ENCODE assay signal across 12 cellular contexts in genomic region chr19:42741726-42742607, GRCh38. TPM values are rescaled to one million over a fixed set of nuclear protein-coding genes. Genes with fewer than 3 reads are reported as not detected.
DNase-seq lines count a peak whose midpoint lies in the region; ATAC-seq and TF ChIP-seq lines count a peak whose summit lies in the region.
"Not testable (repeated sequence)": the region's sequence is repeated elsewhere in the genome, so short reads cannot be mapped to it uniquely, and the experiment has no call there.
"Had no signal": no experiment of that assay in that cellular context is flagged by ENCODE, and none has a peak within 500 bp of the region (broad histone marks: within the 10 kb centered on the region; RNA-seq: fewer than 3 reads in every experiment).

No MANE protein-coding gene starts in this region.

- in situ Hi-C loops in Panc1 (cut with HindIII; ENCODE audit: low pct_unique_long_range_greater_than_20kb, low sequenced_read_pairs): not testable (repeated sequence)

- TF ChIP-seq CTCF in BJ (IDR thresholded peaks at IDR 0.05; ENCODE audit: insufficient read depth, low read depth, low read length) (peak; percentile 59), GM12865 (IDR thresholded peaks at IDR 0.05; ENCODE audit: insufficient read depth, low read depth, low read length, missing control alignments) (peak; percentile 54), Panc1 (IDR thresholded peaks at IDR 0.05) (peak; percentile 80), dorsolateral prefrontal cortex (IDR thresholded peaks at IDR 0.05 in 54 of 56, conservative IDR thresholded peaks at IDR 0.05 in 2 of 56; ENCODE audit: low read depth in 1 of 56, partially characterized antibody in 56 of 56) (peak in 50 of 56 donors; percentile 12 to 62 (median 43)), kidney epithelial cell (IDR thresholded peaks at IDR 0.05; ENCODE audit: insufficient read depth, low read length, poor library complexity, severe bottlenecking) (peak; percentile 20)

- not testable (repeated sequence) for H3K9me3 ChIP-seq in Karpas-422 (ENCODE audit: low read length); Panc1 (ENCODE audit: control insufficient read depth, insufficient read depth, low read depth, low read length)

- not testable (repeated sequence) for H2AFZ ChIP-seq in Karpas-422 (ENCODE audit: low read length)

- not testable (repeated sequence) for ATAC-seq in Panc1

- CTCF ChIA-PET in BJ (lab: Yijun Ruan, JAX): interaction anchor here (0.6 to 4.5 kb wide), 15 partner anchors 10 to 146 kb away, joined by 3 to 41 read pairs (median 4); no protein-coding TSS in a partner anchor
- CTCF ChIA-PET in Panc1 (lab: Charles Lee): not testable (repeated sequence)

- not testable (repeated sequence) for H4K20me1 ChIP-seq in Karpas-422 (ENCODE audit: insufficient read depth, low read depth, low read length)

- H3K36me3 ChIP-seq in BJ (ENCODE audit: control insufficient read depth, insufficient read depth, low read length); Karpas-422 (ENCODE audit: insufficient read depth, low read length); Panc1 (ENCODE audit: control insufficient read depth, insufficient read depth, low read length); kidney epithelial cell (ENCODE audit: control insufficient read depth, insufficient read depth, low read length): not testable (repeated sequence)

- H3K27me3 ChIP-seq in BJ (ENCODE audit: control insufficient read depth, insufficient read depth, low read length); Karpas-422 (ENCODE audit: low read length); Panc1 (ENCODE audit: control insufficient read depth, insufficient read depth, low read length); dorsolateral prefrontal cortex; kidney epithelial cell (ENCODE audit: control insufficient read depth, insufficient read depth, low read length): not testable (repeated sequence)

- not testable (repeated sequence) for BruUV-seq in Panc1 (replicated peaks; lab: Mats Ljungman, UMichigan)

- POLR2A ChIA-PET in BJ (lab: Charles Lee); Panc1 (lab: Charles Lee): not testable (repeated sequence)

- not testable (repeated sequence) for H3K4me2 ChIP-seq in Karpas-422 (ENCODE audit: low read depth, low read length, poor library complexity, severe bottlenecking)

- H3K9ac ChIP-seq in Karpas-422 (ENCODE audit: low read length): not testable (repeated sequence)

- not testable (repeated sequence) for H3K79me2 ChIP-seq in Karpas-422 (ENCODE audit: low read length)

- not testable (repeated sequence) for DNase-seq in BJ (ENCODE audit: low read depth); GM12865 (ENCODE audit: low read depth); Panc1 (ENCODE audit: low read depth, low spot score); dorsolateral prefrontal cortex; kidney epithelial cell (ENCODE audit: low read depth)
- DNase-seq in Karpas-422: peak; percentile 48
- DNase-seq in activated T-cell treated with anti-CD3 and anti-CD28 coated beads for 48 hours (ENCODE audit: low read depth): peak; percentile 11
- DNase-seq in stimulated activated CD4-positive, alpha-beta T cell treated with anti-CD3 and anti-CD28 coated beads, Interleukin-1b, Interleukin-23, amount 100 ng/mL, for 48 hours: peak; percentile 3

- H3K9me2 ChIP-seq in Karpas-422 (replicated peaks; ENCODE audit: insufficient read depth, low read length): not testable (repeated sequence)

- H3K4me3 ChIP-seq in BJ (ENCODE audit: low read depth, low read length); GM12865 (ENCODE audit: low read depth, low read length); Karpas-422 (ENCODE audit: low read length); Panc1 (ENCODE audit: low read depth in 2 of 2, low read length in 2 of 2); dorsolateral prefrontal cortex; kidney epithelial cell (ENCODE audit: low read depth, low read length): not testable (repeated sequence)

- intact Hi-C loops in Panc1 (cut with micrococcal nuclease; ENCODE audit: unreplicated experiment); dorsolateral prefrontal cortex (cut with DNase I): not testable (repeated sequence)

- not testable (repeated sequence) for H3K4me1 ChIP-seq in Karpas-422 (ENCODE audit: low read length); Panc1 (ENCODE audit: control insufficient read depth, insufficient read depth, low read length)

- H3K27ac ChIP-seq in Karpas-422 (ENCODE audit: low read length); Panc1 (ENCODE audit: low read length); dorsolateral prefrontal cortex: not testable (repeated sequence)

RNA-seq across cellular contexts. Expression of gene PSG3, which starts 1.7 kb away (rescaled TPM):
- polyA plus RNA-seq in BJ (2011; rRNA removed): 0.39 and 0.49 TPM in 2 replicates
- not detected in 2 replicates for polyA minus RNA-seq in BJ (2011; rRNA and poly(A)+ RNA removed)
- not detected in 2 replicates for total RNA-seq in Karpas-422 (2014; rRNA removed; shearing (Covaris generic); ENCODE audit: low replicate concordance)
- not detected for total RNA-seq in Panc1 (2021; ENCODE audit: unreplicated experiment)
- polyA plus RNA-seq in Panc1 (2012; ENCODE audit: insufficient read length): not detected
- total RNA-seq in dorsolateral prefrontal cortex: not detected
- not detected in 2 replicates for total RNA-seq in kidney epithelial cell
- total RNA-seq: ascending aorta, gastroesophageal sphincter, spleen, subcutaneous adipose tissue had no signal
- polyA plus RNA-seq: spleen had no signal

RNA-seq across cellular contexts. Expression of gene PSG8, which starts 23.5 kb away (rescaled TPM):
- 0.34 and 0.63 TPM in 2 replicates for polyA plus RNA-seq in BJ (2011; rRNA removed)
- 0.09 and 0.21 TPM in 2 replicates for polyA minus RNA-seq in BJ (2011; rRNA and poly(A)+ RNA removed)
- total RNA-seq in Karpas-422 (2014; rRNA removed; shearing (Covaris generic); ENCODE audit: low replicate concordance): not detected in 2 replicates
- total RNA-seq in Panc1 (2021; ENCODE audit: unreplicated experiment) (not detected), dorsolateral prefrontal cortex (not detected), kidney epithelial cell (not detected in 2 replicates)
- not detected for polyA plus RNA-seq in Panc1 (2012; ENCODE audit: insufficient read length)
- total RNA-seq: ascending aorta, gastroesophageal sphincter, spleen, subcutaneous adipose tissue had no signal
- polyA plus RNA-seq: spleen had no signal

Comparison
In these comparisons a context has a peak if more than half of its experiments do, and no peak if none do; other contexts are left out.
1. CTCF ChIP-seq: peak in every context shown above with its lines; median percentile 80 in Panc1; 59 in BJ; 54 in GM12865; 43 in dorsolateral prefrontal cortex; 20 in kidney epithelial cell.